Comparison of ENCODE assay signal across 1 cellular context in genomic region chr21:42112857-42113256, GRCh38.
TF ChIP-seq lines count a peak whose summit lies in the region.

No MANE protein-coding gene starts in this region.

TF ChIP-seq in IMR-90, 13 proteins besides CTCF, POLR2A, EP300 and RAD21 (continued from another document):
- TF ChIP-seq USF2 (IDR thresholded peaks at IDR 0.05; ENCODE audit: low read depth, low read length) (no peak), CHD1 (IDR thresholded peaks at IDR 0.05; ENCODE audit: low read depth, low read length) (no peak), ELK1 (IDR thresholded peaks at IDR 0.05; ENCODE audit: borderline replicate concordance, low read depth, low read length) (no peak), MAFK (IDR thresholded peaks at IDR 0.05; ENCODE audit: low read depth, low read length) (no peak), MXI1 (IDR thresholded peaks at IDR 0.05; ENCODE audit: borderline replicate concordance, low read depth, low read length) (no peak), CEBPB (IDR thresholded peaks at IDR 0.05; ENCODE audit: low read depth, low read length) (no peak), FOS (IDR thresholded peaks at IDR 0.05; ENCODE audit: low read depth, low read length) (no peak), RFX5 (IDR thresholded peaks at IDR 0.05; ENCODE audit: low read depth, low read length) (no peak), NFE2L2 (IDR thresholded peaks at IDR 0.05; ENCODE audit: low read depth, low read length) (no peak), BHLHE40 (IDR thresholded peaks at IDR 0.05; ENCODE audit: low read depth, low read length) (no peak)
